ENCODE assay signal across 19 cellular contexts in the genomic region with DNA sequence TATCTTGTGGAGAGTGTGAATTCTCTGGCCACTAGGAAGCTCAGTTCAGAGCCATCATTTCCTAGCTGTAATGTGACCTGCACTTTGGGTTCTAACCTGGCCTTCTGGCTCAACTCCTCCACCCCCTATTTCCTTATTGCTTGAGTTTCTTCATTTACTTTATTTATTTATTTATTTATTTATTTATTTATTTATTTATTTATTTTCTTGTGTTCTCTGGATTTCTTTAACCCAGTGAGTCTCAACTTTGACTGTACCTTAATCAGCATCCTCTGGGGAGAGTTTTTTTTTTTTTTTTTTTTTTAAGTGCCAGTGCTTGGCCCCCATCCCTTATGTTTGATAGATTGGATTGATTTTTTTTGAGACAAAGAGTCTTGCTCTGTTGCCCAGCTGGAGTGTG. TPM values are rescaled to one million over a fixed set of nuclear protein-coding genes. Genes with fewer than 3 reads are reported as not detected.
DNase-seq lines count a peak whose midpoint lies in the region; ATAC-seq and TF ChIP-seq lines count a peak whose summit lies in the region.
"Had no signal": no experiment of that assay in that cellular context is flagged by ENCODE, and none has a peak within 500 bp of the region (broad histone marks: within the 10 kb centered on the region; RNA-seq: fewer than 3 reads in every experiment).

No MANE protein-coding gene starts in this region.

- no peaks in the 10 kb centered on the region for H3K27me3 Mint-ChIP-seq in H9 (ENCODE audit: low read depth)
- H3K27me3 Mint-ChIP-seq in endothelial cell (ENCODE audit: unreplicated experiment) = peaks cover 4% of the 10 kb centered on the region
- H3K27me3 Mint-ChIP-seq in progenitor cell of endocrine pancreas = no peaks in the 10 kb centered on the region

- no peak for ATAC-seq in GM21526 (IDR thresholded peaks at IDR 0.05; ENCODE audit: low FRiP score, unreplicated experiment)
- ATAC-seq: GM23338, K562 had no signal

- H3K27ac Mint-ChIP-seq in H9 (peak overlapping the region in 2 of 3 experiments; percentile 72 to 88; a peak in 3 of 7 replicates), endothelial cell (ENCODE audit: unreplicated experiment) (peak overlapping the region; percentile 100), progenitor cell of endocrine pancreas (peak overlapping the region; percentile 4)
- H3K27ac Mint-ChIP-seq: CD4-positive, CD25-positive, alpha-beta regulatory T cell; GM23338 had no signal

- H4K5ac ChIP-seq in H9 (ENCODE audit: insufficient read length, low read depth, low read length) = no peak overlapping the region

- peaks cover 6% of the 10 kb centered on the region; the same call in 1 of the 2 replicates for H3K79me2 ChIP-seq in H9 (ENCODE audit: insufficient read depth, low read length)

- H3K36me3 Mint-ChIP-seq in H9 (ENCODE audit: insufficient read depth in 1 of 3, low read depth in 3 of 3) (peaks cover 8 to 19% (median 10%) of the 10 kb centered on the region in 3 experiments), endothelial cell (ENCODE audit: low read depth, unreplicated experiment) (peaks cover 11% of the 10 kb centered on the region), progenitor cell of endocrine pancreas (ENCODE audit: insufficient read depth) (peaks cover 4% of the 10 kb centered on the region)
- H3K36me3 Mint-ChIP-seq: CD4-positive, CD25-positive, alpha-beta regulatory T cell had no signal

- H4K91ac ChIP-seq in H9 (ENCODE audit: insufficient read length, low read depth, low read length) = peak overlapping the region; percentile 60

- H3K9me3 ChIP-seq in H9 (ENCODE audit: control insufficient read depth, low read depth, low read length) = no peaks in the 10 kb centered on the region
- H3K9me3 ChIP-seq: BE2C, HAP-1 had no signal

- no peak for TF ChIP-seq CTCF in H9 (conservative IDR thresholded peaks at IDR 0.05)
- TF ChIP-seq CTCF in endothelial cell (IDR thresholded peaks at IDR 0.05; ENCODE audit: unreplicated experiment) = no peak
- TF ChIP-seq CTCF in progenitor cell of endocrine pancreas (IDR thresholded peaks at IDR 0.05; ENCODE audit: unreplicated experiment) = no peak

- H3K4me1 Mint-ChIP-seq in H9 (peaks cover 10 to 19% of the 10 kb centered on the region in 2 experiments), endothelial cell (ENCODE audit: unreplicated experiment) (peaks cover 46% of the 10 kb centered on the region), progenitor cell of endocrine pancreas (ENCODE audit: low read depth) (peaks cover 2% of the 10 kb centered on the region)
- H3K4me1 Mint-ChIP-seq: CD8-positive, alpha-beta memory T cell had no signal

- H2AK5ac ChIP-seq in H9 (ENCODE audit: insufficient read length, low read length) = no peak overlapping the region

- H3K4me2 ChIP-seq in H9 (ENCODE audit: insufficient read depth, insufficient read length, low read length) = no peak overlapping the region
- H3K4me2 ChIP-seq: GM23338 had no signal

- no peak overlapping the region for H2AFZ ChIP-seq in H9 (ENCODE audit: low read length)
- H2AFZ ChIP-seq: GM23338 had no signal

- H3K23me2 ChIP-seq in H9 (ENCODE audit: insufficient read length, low read depth, low read length, poor library complexity, severe bottlenecking) = no peaks in the 10 kb centered on the region

- peaks cover 12% of the 10 kb centered on the region for H3K79me1 ChIP-seq in H9 (ENCODE audit: insufficient read depth, low read depth, low read length, poor library complexity, severe bottlenecking)

- H3K23ac ChIP-seq in H9 (ENCODE audit: insufficient read length, low read depth, low read length) = no peak overlapping the region

- no peak overlapping the region for H3K4ac ChIP-seq in H9 (ENCODE audit: low read depth, low read length)

- no peak overlapping the region; a peak in 1 of 5 replicates for H3K4me3 Mint-ChIP-seq in H9
- H3K4me3 Mint-ChIP-seq in endothelial cell (ENCODE audit: unreplicated experiment) = peak overlapping the region; percentile 21
- H3K4me3 Mint-ChIP-seq in progenitor cell of endocrine pancreas (ENCODE audit: low read depth) = no peak overlapping the region
- H3K4me3 Mint-ChIP-seq: CD4-positive, CD25-positive, alpha-beta regulatory T cell; CD8-positive, alpha-beta memory T cell; GM23338 had no signal

- no peaks in the 10 kb centered on the region for H4K20me1 ChIP-seq in H9 (ENCODE audit: control insufficient read depth, insufficient read depth, insufficient read length)

- no peak overlapping the region for H3K27ac ChIP-seq in H9 (ENCODE audit: insufficient read length, low read depth, low read length)
- peak overlapping the region; percentile 24 for H3K27ac ChIP-seq in caudate nucleus (ENCODE audit: low read depth, low read length)

- no peak overlapping the region for H3T11ph ChIP-seq in H9 (ENCODE audit: low read length)

- no peak overlapping the region for H3K56ac ChIP-seq in H9 (ENCODE audit: insufficient read length, low read depth, low read length)

- H3K14ac ChIP-seq in H9 (ENCODE audit: insufficient read depth, low read length) = peak overlapping the region; percentile 92; the same call in 1 of the 2 replicates

- H2BK15ac ChIP-seq in H9 (ENCODE audit: low read depth, low read length) = no peak overlapping the region

- peaks cover 5 to 6% of the 10 kb centered on the region in 2 experiments for H3K9me3 Mint-ChIP-seq in H9
- H3K9me3 Mint-ChIP-seq in endothelial cell (ENCODE audit: unreplicated experiment) = no peaks in the 10 kb centered on the region
- H3K9me3 Mint-ChIP-seq in progenitor cell of endocrine pancreas (ENCODE audit: low read depth) = peaks cover 3% of the 10 kb centered on the region

- H3K27me3 ChIP-seq in H9 (ENCODE audit: insufficient read depth, low read length) = no peaks in the 10 kb centered on the region
- H3K27me3 ChIP-seq: BE2C had no signal

- no peak overlapping the region for H2BK5ac ChIP-seq in H9 (ENCODE audit: insufficient read length, low read length)

- no peak for DNase-seq in H9
- DNase-seq in caudate nucleus (lab: John Stamatoyannopoulos, UW) = no peak
- no peak for DNase-seq in endothelial cell (ENCODE audit: low spot score)
- no peak for DNase-seq in progenitor cell of endocrine pancreas (ENCODE audit: low spot score, unreplicated experiment)
- no peak for DNase-seq in activated gamma-delta T cell treated with Interleukin-2 at 50 U/mL for 16 hours
- no peak for DNase-seq in activated CD4-positive, alpha-beta T cell treated with anti-CD3 and anti-CD28 coated beads, Interleukin-2, amount 50 U/mL, for 4 hours
- DNase-seq in mesenteric fat pad (ENCODE audit: low spot score) = no peak
- DNase-seq: ACHN; BE2C; C1 segment of cervical spinal cord; CD4-positive, CD25-positive, alpha-beta regulatory T cell; CD8-positive, alpha-beta memory T cell; COR-L47; DMS 273 treated with DMSO at 0.1 percent for 48 hours; IMR-90 had no signal

- H2BK12ac ChIP-seq in H9 (ENCODE audit: insufficient read length, low read depth, low read length) = no peak overlapping the region

- no peak overlapping the region for H4K8ac ChIP-seq in H9 (replicated peaks; ENCODE audit: insufficient read length, low read depth, low read length)

- H3K9ac ChIP-seq in H9 (ENCODE audit: extremely low read depth, insufficient read length, low read length) = no peak overlapping the region

- H3K4me1 ChIP-seq in H9 (ENCODE audit: insufficient read depth, low read length) = no peaks in the 10 kb centered on the region
- H3K4me1 ChIP-seq: BE2C, HAP-1 had no signal

- no peak overlapping the region for H2BK20ac ChIP-seq in H9 (ENCODE audit: low read depth, low read length, poor library complexity, severe bottlenecking)

- H2BK120ac ChIP-seq in H9 (ENCODE audit: low read depth, low read length, poor library complexity, severe bottlenecking) = no peak overlapping the region

- peak overlapping the region; percentile 76 for H3K18ac ChIP-seq in H9 (ENCODE audit: insufficient read length, low read depth, low read length)

RNA-seq across cellular contexts. Expression of a gene that starts 18.1 kb away (rescaled TPM):
- 53.2 and 57.8 TPM in 2 replicates for total RNA-seq in H9 (2021)
- total RNA-seq in endothelial cell (ENCODE audit: unreplicated experiment) = 74.5 TPM
- 49.8 and 51.2 TPM in 2 replicates for total RNA-seq in progenitor cell of endocrine pancreas
- 45.1 TPM for total RNA-seq in mesenteric fat pad

Comparison
In these comparisons a context has a peak if more than half of its experiments do, and no peak if none do; other contexts are left out.
1. H3K27ac Mint-ChIP-seq: peak in every context shown above with its lines; median percentile 100 in endothelial cell; 80 in H9; 4 in progenitor cell of endocrine pancreas.